ENCODE assay signal across 12 cellular contexts in genomic region chr14:73014105-73014504, GRCh38. TPM values are rescaled to one million over a fixed set of nuclear protein-coding genes. Genes with fewer than 3 reads are reported as not detected.
DNase-seq lines count a peak whose midpoint lies in the region; ATAC-seq, FAIRE-seq and TF ChIP-seq lines count a peak whose summit lies in the region.
"Had no signal": no experiment of that assay in that cellular context is flagged by ENCODE, and none has a peak within 500 bp of the region (broad histone marks: within the 10 kb centered on the region; RNA-seq: fewer than 3 reads in every experiment).

No MANE protein-coding gene starts in this region.

- TF ChIP-seq CTCF in epithelial cell of esophagus (IDR thresholded peaks at IDR 0.05; ENCODE audit: insufficient read depth, low read depth, low read length, missing control alignments) (no peak), pancreas (IDR thresholded peaks at IDR 0.05) (no peak)

- H3K4me1 ChIP-seq in pancreas = no peaks in the 10 kb centered on the region
- H3K4me1 ChIP-seq: BLaER1 treated with 17β-estradiol and CSF1 and Interleukin-3, amounts not matched to agents 10 nM and 100 nM; parathyroid adenoma had no signal

- H3K9me3 ChIP-seq in pancreas = no peaks in the 10 kb centered on the region

- H3K27me3 ChIP-seq in pancreas = no peaks in the 10 kb centered on the region
- H3K27me3 ChIP-seq: BLaER1 treated with 17β-estradiol and CSF1 and Interleukin-3, amounts not matched to agents 10 nM and 100 nM had no signal

- DNase-seq in EH (ENCODE audit: low read depth) (peak; percentile 67), epithelial cell of esophagus (ENCODE audit: low read depth) (peak; percentile 45), NCI-H2196 (lab: John Stamatoyannopoulos, UW; ENCODE audit: unreplicated experiment) (no peak), NCI-H1105 treated with DMSO at 0.1 percent for 48 hours (lab: John Stamatoyannopoulos, UW) (no peak), pancreas (no peak), germinal center (ENCODE audit: low spot score) (no peak)
- DNase-seq: H7, NCI-H446 treated with DMSO at 0.1 percent for 48 hours had no signal

- 97 to 98% methylated on average over 2 of the region's 2 CpGs for WGBS in pancreas, 2 donors

- H3K27ac ChIP-seq in pancreas = no peak overlapping the region
- H3K27ac ChIP-seq: BLaER1 treated with 17β-estradiol and CSF1 and Interleukin-3, amounts not matched to agents 10 nM and 100 nM; parathyroid adenoma had no signal

- H3K36me3 ChIP-seq in pancreas = peaks cover 0 to 3% (median 0%) of the 10 kb centered on the region in 3 donors

- H3K4me3 ChIP-seq in epithelial cell of esophagus (ENCODE audit: low read length) (no peak overlapping the region), pancreas (no peak overlapping the region)
- H3K4me3 ChIP-seq: BLaER1 treated with 17β-estradiol and CSF1 and Interleukin-3, amounts not matched to agents 10 nM and 100 nM had no signal

- ATAC-seq in GM19395 (IDR thresholded peaks at IDR 0.05; ENCODE audit: unreplicated experiment) (peak; percentile 95), HG03432 (IDR thresholded peaks at IDR 0.05; ENCODE audit: unreplicated experiment) (peak; percentile 93), pancreas (no peak)

- intact Hi-C loops in pancreas (cut with DNase I) = no loop called here

- FAIRE-seq in pancreas (lab: Jason Lieb, UNC) = no peak

RNA-seq across cellular contexts. Expression of gene ZFYVE1, which starts 12.8 kb away (rescaled TPM):
- total RNA-seq in pancreas = 10 to 100 TPM in 1 of 6 donors, 1 to 10 TPM in 5; 3.1 to 13.8 (median 6.9) TPM
- polyA plus RNA-seq in pancreas = 1 to 10 TPM; 3.2 to 4.4 TPM

RNA-seq across cellular contexts. Expression of gene RBM25, which starts 44.2 kb away (rescaled TPM):
- 10 to 100 TPM; 22.7 to 39.6 (median 28.4) TPM for total RNA-seq in pancreas
- polyA plus RNA-seq in pancreas = 10 to 100 TPM; 52.5 to 62.8 TPM

Comparison
In these comparisons a context has a peak if more than half of its experiments do, and no peak if none do; other contexts are left out.
1. DNase-seq: peak in EH (single experiment) and epithelial cell of esophagus (single experiment); none in NCI-H2196 (single experiment), NCI-H1105 treated with DMSO at 0.1 percent for 48 hours (single experiment), pancreas (0 of 6) and germinal center (single experiment).
2. ATAC-seq: peak in GM19395 (single experiment) and HG03432 (single experiment); none in pancreas (0 of 4).